1 cellular context compared by ENCODE assay signal in the genomic region with DNA sequence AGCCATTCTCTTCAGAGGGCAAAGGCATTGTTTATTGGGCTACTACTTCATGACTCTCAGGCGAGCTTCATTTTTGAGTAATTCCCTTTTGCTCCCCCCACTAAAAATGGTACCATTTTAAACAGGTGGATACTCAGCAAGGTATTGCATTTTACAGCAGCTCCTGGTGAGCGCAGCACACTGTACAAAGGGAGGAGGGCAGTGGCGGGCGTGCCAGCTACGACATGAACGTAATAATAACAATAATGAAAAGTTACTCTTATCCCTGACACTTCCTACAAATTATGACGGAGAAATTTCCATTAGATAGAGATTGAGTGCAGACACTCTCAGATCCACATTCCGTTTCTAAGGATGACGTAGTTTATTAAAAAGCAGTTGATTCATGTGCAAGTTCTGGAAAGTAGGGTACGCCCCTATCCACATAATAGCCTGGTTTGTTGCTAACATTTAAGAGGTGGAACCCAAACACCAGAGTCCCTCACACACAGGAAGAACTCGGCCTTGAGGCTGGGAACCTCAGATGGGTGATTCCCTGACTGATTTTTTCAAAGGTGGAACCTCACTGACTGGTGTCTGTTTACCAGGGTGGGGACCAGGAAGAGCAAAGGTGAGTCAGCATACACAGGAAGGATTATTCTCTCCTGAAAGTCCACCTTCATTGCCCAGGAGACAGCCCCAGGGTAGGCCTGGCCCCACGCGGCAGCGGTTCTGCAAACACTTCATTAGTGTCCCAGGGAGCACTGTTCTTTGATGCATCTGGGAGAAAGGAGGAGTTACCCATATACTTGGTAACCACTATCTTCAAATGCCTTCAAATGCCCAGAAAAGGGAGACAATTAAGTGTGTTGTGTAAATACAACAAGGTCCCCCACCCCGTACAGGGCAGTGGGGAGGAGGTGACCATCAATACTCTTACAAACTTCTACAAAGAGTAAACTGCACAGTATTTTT.
TF ChIP-seq lines count a peak whose summit lies in the region.

No MANE protein-coding gene starts in this region.

TF ChIP-seq in HepG2, 621 proteins besides CTCF, POLR2A, EP300 and RAD21 (continued from another document and continues in another):
- no peak; the same call in 1 of the 2 replicates for TF ChIP-seq ZNF639 (CRISPR knock-in tag; conservative IDR thresholded peaks at IDR 0.05)
- TF ChIP-seq, protein P1, sequence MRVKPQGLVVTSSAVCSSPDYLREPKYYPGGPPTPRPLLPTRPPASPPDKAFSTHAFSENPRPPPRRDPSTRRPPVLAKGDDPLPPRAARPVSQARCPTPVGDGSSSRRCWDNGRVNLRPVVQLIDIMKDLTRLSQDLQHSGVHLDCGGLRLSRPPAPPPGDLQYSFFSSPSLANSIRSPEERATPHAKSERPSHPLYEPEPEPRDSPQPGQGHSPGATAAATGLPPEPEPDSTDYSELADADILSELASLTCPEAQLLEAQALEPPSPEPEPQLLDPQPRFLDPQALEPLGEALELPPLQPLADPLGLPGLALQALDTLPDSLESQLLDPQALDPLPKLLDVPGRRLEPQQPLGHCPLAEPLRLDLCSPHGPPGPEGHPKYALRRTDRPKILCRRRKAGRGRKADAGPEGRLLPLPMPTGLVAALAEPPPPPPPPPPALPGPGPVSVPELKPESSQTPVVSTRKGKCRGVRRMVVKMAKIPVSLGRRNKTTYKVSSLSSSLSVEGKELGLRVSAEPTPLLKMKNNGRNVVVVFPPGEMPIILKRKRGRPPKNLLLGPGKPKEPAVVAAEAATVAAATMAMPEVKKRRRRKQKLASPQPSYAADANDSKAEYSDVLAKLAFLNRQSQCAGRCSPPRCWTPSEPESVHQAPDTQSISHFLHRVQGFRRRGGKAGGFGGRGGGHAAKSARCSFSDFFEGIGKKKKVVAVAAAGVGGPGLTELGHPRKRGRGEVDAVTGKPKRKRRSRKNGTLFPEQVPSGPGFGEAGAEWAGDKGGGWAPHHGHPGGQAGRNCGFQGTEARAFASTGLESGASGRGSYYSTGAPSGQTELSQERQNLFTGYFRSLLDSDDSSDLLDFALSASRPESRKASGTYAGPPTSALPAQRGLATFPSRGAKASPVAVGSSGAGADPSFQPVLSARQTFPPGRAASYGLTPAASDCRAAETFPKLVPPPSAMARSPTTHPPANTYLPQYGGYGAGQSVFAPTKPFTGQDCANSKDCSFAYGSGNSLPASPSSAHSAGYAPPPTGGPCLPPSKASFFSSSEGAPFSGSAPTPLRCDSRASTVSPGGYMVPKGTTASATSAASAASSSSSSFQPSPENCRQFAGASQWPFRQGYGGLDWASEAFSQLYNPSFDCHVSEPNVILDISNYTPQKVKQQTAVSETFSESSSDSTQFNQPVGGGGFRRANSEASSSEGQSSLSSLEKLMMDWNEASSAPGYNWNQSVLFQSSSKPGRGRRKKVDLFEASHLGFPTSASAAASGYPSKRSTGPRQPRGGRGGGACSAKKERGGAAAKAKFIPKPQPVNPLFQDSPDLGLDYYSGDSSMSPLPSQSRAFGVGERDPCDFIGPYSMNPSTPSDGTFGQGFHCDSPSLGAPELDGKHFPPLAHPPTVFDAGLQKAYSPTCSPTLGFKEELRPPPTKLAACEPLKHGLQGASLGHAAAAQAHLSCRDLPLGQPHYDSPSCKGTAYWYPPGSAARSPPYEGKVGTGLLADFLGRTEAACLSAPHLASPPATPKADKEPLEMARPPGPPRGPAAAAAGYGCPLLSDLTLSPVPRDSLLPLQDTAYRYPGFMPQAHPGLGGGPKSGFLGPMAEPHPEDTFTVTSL (CRISPR knock-in tag; IDR thresholded peaks at IDR 0.05; ENCODE audit: borderline replicate concordance) = peak; percentile 96
- peak; percentile 42; the same call in 1 of the 2 replicates for TF ChIP-seq KMT2B (CRISPR knock-in tag; IDR thresholded peaks at IDR 0.05)
- peak; percentile 60; the same call in 1 of the 2 replicates for TF ChIP-seq NR2F2 (IDR thresholded peaks at IDR 0.05; ENCODE audit: borderline replicate concordance, low read depth)
- no peak for TF ChIP-seq SETDB1 (CRISPR knock-in tag; IDR thresholded peaks at IDR 0.05; ENCODE audit: borderline replicate concordance)
- TF ChIP-seq ZNF709 (CRISPR knock-in tag; IDR thresholded peaks at IDR 0.05) = no peak
- TF ChIP-seq ZFP82 (CRISPR knock-in tag; IDR thresholded peaks at IDR 0.05; ENCODE audit: borderline replicate concordance) = no peak
- no peak for TF ChIP-seq ZNF354B (CRISPR knock-in tag; IDR thresholded peaks at IDR 0.05)
- no peak for TF ChIP-seq ZNF720 (CRISPR knock-in tag; IDR thresholded peaks at IDR 0.05)
- TF ChIP-seq NR2F6 (IDR thresholded peaks at IDR 0.05) = peak; percentile 92
- TF ChIP-seq NR2F6 (CRISPR knock-in tag; IDR thresholded peaks at IDR 0.05) = peak; percentile 85
- TF ChIP-seq ZNF792 (CRISPR knock-in tag; IDR thresholded peaks at IDR 0.05) = peak; percentile 88
- no peak for TF ChIP-seq ZNF772 (CRISPR knock-in tag; IDR thresholded peaks at IDR 0.05)
- no peak for TF ChIP-seq LBX2 (CRISPR knock-in tag; IDR thresholded peaks at IDR 0.05; ENCODE audit: borderline replicate concordance)
- peak; percentile 22; the same call in 1 of the 2 replicates for TF ChIP-seq ZNF460 (CRISPR knock-in tag; IDR thresholded peaks at IDR 0.05; ENCODE audit: borderline replicate concordance)
- no peak for TF ChIP-seq SSRP1 (CRISPR knock-in tag; IDR thresholded peaks at IDR 0.05)
- TF ChIP-seq NR2C2 (CRISPR knock-in tag; IDR thresholded peaks at IDR 0.05; ENCODE audit: borderline replicate concordance) = peak; percentile 50
- peak; percentile 78 for TF ChIP-seq SKIL (CRISPR knock-in tag; IDR thresholded peaks at IDR 0.05; ENCODE audit: borderline replicate concordance)
- TF ChIP-seq PCBP1 (IDR thresholded peaks at IDR 0.05; ENCODE audit: borderline replicate concordance, low read depth, low read length) = no peak
- no peak for TF ChIP-seq SMYD3 (CRISPR knock-in tag; IDR thresholded peaks at IDR 0.05)
- TF ChIP-seq NCOA5 (CRISPR knock-in tag; IDR thresholded peaks at IDR 0.05) = no peak
- TF ChIP-seq, protein P2, sequence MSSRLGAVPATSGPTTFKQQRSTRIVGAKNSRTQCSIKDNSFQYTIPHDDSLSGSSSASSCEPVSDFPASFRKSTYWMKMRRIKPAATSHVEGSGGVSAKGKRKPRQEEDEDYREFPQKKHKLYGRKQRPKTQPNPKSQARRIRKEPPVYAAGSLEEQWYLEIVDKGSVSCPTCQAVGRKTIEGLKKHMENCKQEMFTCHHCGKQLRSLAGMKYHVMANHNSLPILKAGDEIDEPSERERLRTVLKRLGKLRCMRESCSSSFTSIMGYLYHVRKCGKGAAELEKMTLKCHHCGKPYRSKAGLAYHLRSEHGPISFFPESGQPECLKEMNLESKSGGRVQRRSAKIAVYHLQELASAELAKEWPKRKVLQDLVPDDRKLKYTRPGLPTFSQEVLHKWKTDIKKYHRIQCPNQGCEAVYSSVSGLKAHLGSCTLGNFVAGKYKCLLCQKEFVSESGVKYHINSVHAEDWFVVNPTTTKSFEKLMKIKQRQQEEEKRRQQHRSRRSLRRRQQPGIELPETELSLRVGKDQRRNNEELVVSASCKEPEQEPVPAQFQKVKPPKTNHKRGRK (CRISPR knock-in tag; IDR thresholded peaks at IDR 0.05) = no peak
- TF ChIP-seq NPAS2 (CRISPR knock-in tag; IDR thresholded peaks at IDR 0.05; ENCODE audit: borderline replicate concordance) = no peak
- no peak for TF ChIP-seq PTBP1 (IDR thresholded peaks at IDR 0.05; ENCODE audit: low read depth, low read length, poor library complexity, severe bottlenecking)
- no peak for TF ChIP-seq ZFYVE20 (CRISPR knock-in tag; IDR thresholded peaks at IDR 0.05; ENCODE audit: borderline replicate concordance, low read depth)
- TF ChIP-seq, protein P3, sequence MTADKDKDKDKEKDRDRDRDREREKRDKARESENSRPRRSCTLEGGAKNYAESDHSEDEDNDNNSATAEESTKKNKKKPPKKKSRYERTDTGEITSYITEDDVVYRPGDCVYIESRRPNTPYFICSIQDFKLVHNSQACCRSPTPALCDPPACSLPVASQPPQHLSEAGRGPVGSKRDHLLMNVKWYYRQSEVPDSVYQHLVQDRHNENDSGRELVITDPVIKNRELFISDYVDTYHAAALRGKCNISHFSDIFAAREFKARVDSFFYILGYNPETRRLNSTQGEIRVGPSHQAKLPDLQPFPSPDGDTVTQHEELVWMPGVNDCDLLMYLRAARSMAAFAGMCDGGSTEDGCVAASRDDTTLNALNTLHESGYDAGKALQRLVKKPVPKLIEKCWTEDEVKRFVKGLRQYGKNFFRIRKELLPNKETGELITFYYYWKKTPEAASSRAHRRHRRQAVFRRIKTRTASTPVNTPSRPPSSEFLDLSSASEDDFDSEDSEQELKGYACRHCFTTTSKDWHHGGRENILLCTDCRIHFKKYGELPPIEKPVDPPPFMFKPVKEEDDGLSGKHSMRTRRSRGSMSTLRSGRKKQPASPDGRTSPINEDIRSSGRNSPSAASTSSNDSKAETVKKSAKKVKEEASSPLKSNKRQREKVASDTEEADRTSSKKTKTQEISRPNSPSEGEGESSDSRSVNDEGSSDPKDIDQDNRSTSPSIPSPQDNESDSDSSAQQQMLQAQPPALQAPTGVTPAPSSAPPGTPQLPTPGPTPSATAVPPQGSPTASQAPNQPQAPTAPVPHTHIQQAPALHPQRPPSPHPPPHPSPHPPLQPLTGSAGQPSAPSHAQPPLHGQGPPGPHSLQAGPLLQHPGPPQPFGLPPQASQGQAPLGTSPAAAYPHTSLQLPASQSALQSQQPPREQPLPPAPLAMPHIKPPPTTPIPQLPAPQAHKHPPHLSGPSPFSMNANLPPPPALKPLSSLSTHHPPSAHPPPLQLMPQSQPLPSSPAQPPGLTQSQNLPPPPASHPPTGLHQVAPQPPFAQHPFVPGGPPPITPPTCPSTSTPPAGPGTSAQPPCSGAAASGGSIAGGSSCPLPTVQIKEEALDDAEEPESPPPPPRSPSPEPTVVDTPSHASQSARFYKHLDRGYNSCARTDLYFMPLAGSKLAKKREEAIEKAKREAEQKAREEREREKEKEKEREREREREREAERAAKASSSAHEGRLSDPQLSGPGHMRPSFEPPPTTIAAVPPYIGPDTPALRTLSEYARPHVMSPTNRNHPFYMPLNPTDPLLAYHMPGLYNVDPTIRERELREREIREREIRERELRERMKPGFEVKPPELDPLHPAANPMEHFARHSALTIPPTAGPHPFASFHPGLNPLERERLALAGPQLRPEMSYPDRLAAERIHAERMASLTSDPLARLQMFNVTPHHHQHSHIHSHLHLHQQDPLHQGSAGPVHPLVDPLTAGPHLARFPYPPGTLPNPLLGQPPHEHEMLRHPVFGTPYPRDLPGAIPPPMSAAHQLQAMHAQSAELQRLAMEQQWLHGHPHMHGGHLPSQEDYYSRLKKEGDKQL (CRISPR knock-in tag; IDR thresholded peaks at IDR 0.05; ENCODE audit: low read depth) = peak; percentile 90
- no peak for TF ChIP-seq MZF1 (CRISPR knock-in tag; IDR thresholded peaks at IDR 0.05; ENCODE audit: borderline replicate concordance)
- TF ChIP-seq NR2F1 (CRISPR knock-in tag; IDR thresholded peaks at IDR 0.05) = no peak
- TF ChIP-seq, protein P4, sequence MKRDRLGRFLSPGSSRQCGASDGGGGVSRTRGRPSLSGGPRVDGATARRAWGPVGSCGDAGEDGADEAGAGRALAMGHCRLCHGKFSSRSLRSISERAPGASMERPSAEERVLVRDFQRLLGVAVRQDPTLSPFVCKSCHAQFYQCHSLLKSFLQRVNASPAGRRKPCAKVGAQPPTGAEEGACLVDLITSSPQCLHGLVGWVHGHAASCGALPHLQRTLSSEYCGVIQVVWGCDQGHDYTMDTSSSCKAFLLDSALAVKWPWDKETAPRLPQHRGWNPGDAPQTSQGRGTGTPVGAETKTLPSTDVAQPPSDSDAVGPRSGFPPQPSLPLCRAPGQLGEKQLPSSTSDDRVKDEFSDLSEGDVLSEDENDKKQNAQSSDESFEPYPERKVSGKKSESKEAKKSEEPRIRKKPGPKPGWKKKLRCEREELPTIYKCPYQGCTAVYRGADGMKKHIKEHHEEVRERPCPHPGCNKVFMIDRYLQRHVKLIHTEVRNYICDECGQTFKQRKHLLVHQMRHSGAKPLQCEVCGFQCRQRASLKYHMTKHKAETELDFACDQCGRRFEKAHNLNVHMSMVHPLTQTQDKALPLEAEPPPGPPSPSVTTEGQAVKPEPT (CRISPR knock-in tag; IDR thresholded peaks at IDR 0.05; ENCODE audit: low read depth) = no peak
- TF ChIP-seq, protein P5, sequence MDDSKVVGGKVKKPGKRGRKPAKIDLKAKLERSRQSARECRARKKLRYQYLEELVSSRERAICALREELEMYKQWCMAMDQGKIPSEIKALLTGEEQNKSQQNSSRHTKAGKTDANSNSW (CRISPR knock-in tag; IDR thresholded peaks at IDR 0.05; ENCODE audit: borderline replicate concordance) = no peak
- peak; percentile 95 for TF ChIP-seq ZBTB20 (CRISPR knock-in tag; IDR thresholded peaks at IDR 0.05; ENCODE audit: borderline replicate concordance, low read depth)
- peak; percentile 48; the same call in 1 of the 2 replicates for TF ChIP-seq GABPB1 (CRISPR knock-in tag; IDR thresholded peaks at IDR 0.05)
- no peak for TF ChIP-seq GABPA (IDR thresholded peaks at IDR 0.05; ENCODE audit: low read depth, low read length)
- TF ChIP-seq GABPA (CRISPR knock-in tag; IDR thresholded peaks at IDR 0.05; ENCODE audit: low read depth) = peak; percentile 66
- TF ChIP-seq ZKSCAN1 (IDR thresholded peaks at IDR 0.05; ENCODE audit: low read length) = no peak
- peak; percentile 56; the same call in 1 of the 2 replicates for TF ChIP-seq ZNF607 (CRISPR knock-in tag; IDR thresholded peaks at IDR 0.05; ENCODE audit: borderline replicate concordance)
- peak; percentile 47; the same call in 1 of the 2 replicates for TF ChIP-seq ZNF44 (CRISPR knock-in tag; IDR thresholded peaks at IDR 0.05)
